ENCODE assay signal across 14 cellular contexts in genomic region chr2:32787207-32787606, GRCh38.
DNase-seq lines count a peak whose midpoint lies in the region; ATAC-seq, FAIRE-seq and TF ChIP-seq lines count a peak whose summit lies in the region.
"Had no signal": no experiment of that assay in that cellular context is flagged by ENCODE, and none has a peak within 500 bp of the region (broad histone marks: within the 10 kb centered on the region; RNA-seq: fewer than 3 reads in every experiment).

No MANE protein-coding gene starts in this region.

- no peaks in the 10 kb centered on the region for H3K27me3 ChIP-seq in OCI-LY3 (ENCODE audit: low read depth, low read length)
- no peaks in the 10 kb centered on the region for H3K27me3 ChIP-seq in PC-9 (ENCODE audit: insufficient read depth, low read depth)
- H3K27me3 ChIP-seq: BLaER1 treated with 17β-estradiol and CSF1 and Interleukin-3, amounts not matched to agents 10 nM and 100 nM had no signal

- H3K9ac ChIP-seq in OCI-LY3 (ENCODE audit: low read length) = no peak overlapping the region
- H3K9ac ChIP-seq: BLaER1 treated with 17β-estradiol and CSF1 and Interleukin-3, amounts not matched to agents 10 nM and 100 nM; GM23248 had no signal

- H3K4me1 ChIP-seq in OCI-LY3 (ENCODE audit: low read length) (peaks cover 27% of the 10 kb centered on the region), PC-9 (replicated peaks; ENCODE audit: insufficient read depth) (no peaks in the 10 kb centered on the region)
- H3K4me1 ChIP-seq: BLaER1 treated with 17β-estradiol and CSF1 and Interleukin-3, amounts not matched to agents 10 nM and 100 nM; HAP-1 had no signal

- peak; percentile 15 for FAIRE-seq in endometrium (lab: Jason Lieb, UNC)
- FAIRE-seq: GM18507 had no signal

- no peak for DNase-seq in NCI-H510A treated with DMSO at 0.1 percent for 48 hours (lab: John Stamatoyannopoulos, UW)
- DNase-seq in PC-9 = no peak
- DNase-seq in stimulated activated CD4-positive, alpha-beta T cell treated with anti-CD3 and anti-CD28 coated beads, Interleukin-4, amount 100 ng/mL, for 4 hours = no peak
- DNase-seq: Calu3; CD8-positive, alpha-beta T cell; DMS79 treated with DMSO at 0.1 percent for 48 hours; GF-D8; GM23248 had no signal

- POLR2A ChIA-PET in PC-9 (lab: Charles Lee; ENCODE audit: unreplicated experiment) = no interaction called here

- intact Hi-C loops in PC-9 (cut with micrococcal nuclease; ENCODE audit: unreplicated experiment) = no loop called here

- peak overlapping the region; percentile 29 for H3K4me3 ChIP-seq in OCI-LY3 (ENCODE audit: low read length)
- no peak overlapping the region for H3K4me3 ChIP-seq in PC-9
- H3K4me3 ChIP-seq: BLaER1 treated with 17β-estradiol and CSF1 and Interleukin-3, amounts not matched to agents 10 nM and 100 nM; GM23248; HAP-1 had no signal

- BruUV-seq in PC-9 (replicated peaks; lab: Mats Ljungman, UMichigan) = no TSS peak

- H3F3A ChIP-seq in PC-9 (ENCODE audit: insufficient read depth, low read depth) = no peaks in the 10 kb centered on the region

- H3K79me2 ChIP-seq in OCI-LY3 (ENCODE audit: low read length) = no peaks in the 10 kb centered on the region
- H3K79me2 ChIP-seq in PC-9 (ENCODE audit: low read depth) = no peaks in the 10 kb centered on the region

- CTCF ChIA-PET in PC-9 (lab: Charles Lee) = no interaction called here

- H3K9me3 ChIP-seq in OCI-LY3 (ENCODE audit: insufficient read depth, low read length) (no peaks in the 10 kb centered on the region), PC-9 (ENCODE audit: insufficient read depth, low read depth) (peaks cover 3% of the 10 kb centered on the region; the same call in 1 of the 2 replicates)
- H3K9me3 ChIP-seq: HAP-1 had no signal

- H4K20me1 ChIP-seq in OCI-LY3 (ENCODE audit: insufficient read depth, low read length) (no peaks in the 10 kb centered on the region), PC-9 (ENCODE audit: insufficient read depth) (no peaks in the 10 kb centered on the region)
- H4K20me1 ChIP-seq: BLaER1 treated with 17β-estradiol and CSF1 and Interleukin-3, amounts not matched to agents 10 nM and 100 nM had no signal

- H3K27ac ChIP-seq in OCI-LY3 (ENCODE audit: low read length) = 0 out of 2 replicates have a peak overlapping the region, but pooled peaks have one; percentile 10
- no peak overlapping the region for H3K27ac ChIP-seq in PC-9
- H3K27ac ChIP-seq: BLaER1 treated with 17β-estradiol and CSF1 and Interleukin-3, amounts not matched to agents 10 nM and 100 nM; GM23248 had no signal

- H3K4me2 ChIP-seq in OCI-LY3 (ENCODE audit: low read length) (peak overlapping the region; percentile 73), PC-9 (no peak overlapping the region)
- H3K4me2 ChIP-seq: BLaER1 treated with 17β-estradiol and CSF1 and Interleukin-3, amounts not matched to agents 10 nM and 100 nM had no signal

- ATAC-seq in HG02610 (IDR thresholded peaks at IDR 0.05; ENCODE audit: unreplicated experiment) = peak; percentile 75
- ATAC-seq: CD8-positive, alpha-beta T cell had no signal

- no peaks in the 10 kb centered on the region for H3K9me2 ChIP-seq in PC-9 (ENCODE audit: insufficient read depth)

- TF ChIP-seq CTCF in OCI-LY3 (IDR thresholded peaks at IDR 0.05; ENCODE audit: low read depth, low read length) = no peak
- no peak for TF ChIP-seq CTCF in PC-9 (conservative IDR thresholded peaks at IDR 0.05)

- H2AFZ ChIP-seq in OCI-LY3 (ENCODE audit: low read depth, low read length) (no peak overlapping the region), PC-9 (no peak overlapping the region)
- H2AFZ ChIP-seq: GM23248 had no signal

- H3K36me3 ChIP-seq in OCI-LY3 (replicated peaks; ENCODE audit: low read depth, low read length) (no peaks in the 10 kb centered on the region), PC-9 (ENCODE audit: low read depth) (no peaks in the 10 kb centered on the region)
- H3K36me3 ChIP-seq: HAP-1 had no signal
